9 cellular contexts compared by ENCODE assay signal in the genomic region with DNA sequence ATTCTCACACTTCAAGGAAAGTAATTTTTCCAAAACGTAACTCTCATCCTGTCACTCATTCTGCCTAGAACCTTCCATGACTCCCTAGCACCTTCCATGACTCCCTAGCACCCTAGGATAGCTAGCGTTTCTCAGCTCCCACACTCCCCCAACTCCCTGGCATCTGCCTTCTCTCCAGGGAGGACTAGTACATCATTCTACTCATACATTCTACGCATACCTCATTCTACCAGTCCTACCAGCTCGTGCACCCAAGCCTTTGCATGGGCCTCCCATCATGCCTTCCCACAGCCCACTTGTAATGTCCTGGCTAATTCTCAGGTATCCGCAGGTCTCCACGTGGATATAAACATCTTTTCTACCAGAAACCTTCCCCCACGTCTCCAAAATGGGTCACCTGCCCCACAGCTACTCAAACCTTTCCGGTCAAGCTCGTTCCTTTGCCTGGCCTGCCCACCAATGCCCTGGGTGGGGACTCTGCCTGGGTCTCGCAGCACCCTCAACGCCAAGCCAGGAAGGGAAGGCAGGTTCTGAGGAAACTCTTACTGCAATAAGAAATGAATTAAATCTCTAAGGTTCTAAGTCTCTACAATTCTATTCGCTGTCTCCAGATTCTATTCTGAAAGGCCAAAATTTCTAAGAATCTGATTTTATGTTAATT. TPM values are rescaled to one million over a fixed set of nuclear protein-coding genes. Genes with fewer than 3 reads are reported as not detected.
A peak's percentile ranks its signal among the peaks of the same experiment; 100 is the strongest.
DNase-seq lines count a peak whose midpoint lies in the region; ATAC-seq lines count a peak whose summit lies in the region.
"Had no signal": no experiment of that assay in that cellular context is flagged by ENCODE, and none has a peak within 500 bp of the region (broad histone marks: within the 10 kb centered on the region; RNA-seq: fewer than 3 reads in every experiment).

No MANE protein-coding gene starts in this region.

- peak overlapping the region; percentile 46 for H3K27ac ChIP-seq in temporal lobe (ENCODE audit: low read depth, low read length)

- no peak for DNase-seq in T-helper 2 cell treated with Interferon-gamma antibody and Interleukin-4, amounts not matched to agents 5 μg/mL and 100 μg/mL, for 36 hours (ENCODE audit: low spot score)
- DNase-seq in T-helper 2 cell = no peak
- no peak for DNase-seq in adipocyte (ENCODE audit: low read depth)
- peak; percentile 11 for DNase-seq in kidney tubule cell (ENCODE audit: low spot score)
- no peak for DNase-seq in NCI-H1092 (lab: John Stamatoyannopoulos, UW)
- DNase-seq in MV-4-11 (lab: John Stamatoyannopoulos, UW) = no peak
- DNase-seq: AML-193 had no signal

- H3K27ac Mint-ChIP-seq in T-helper 2 cell treated with Interferon-gamma antibody and Interleukin-4, amounts not matched to agents 5 μg/mL and 100 μg/mL, for 36 hours = no peak overlapping the region

- H3K4me3 Mint-ChIP-seq in T-helper 2 cell treated with Interferon-gamma antibody and Interleukin-4, amounts not matched to agents 5 μg/mL and 100 μg/mL, for 36 hours = peak overlapping the region; percentile 53

- H3K27me3 Mint-ChIP-seq in T-helper 2 cell treated with Interferon-gamma antibody and Interleukin-4, amounts not matched to agents 5 μg/mL and 100 μg/mL, for 36 hours (ENCODE audit: low read depth) = peaks cover 24% of the 10 kb centered on the region

- H3K36me3 ChIP-seq in adipocyte (ENCODE audit: control insufficient read depth, insufficient read depth, low read length, severe bottlenecking) = no peaks in the 10 kb centered on the region

- H3K9me3 ChIP-seq in adipocyte (ENCODE audit: control insufficient read depth, low read length) = peaks cover 5% of the 10 kb centered on the region

- H3K9ac ChIP-seq in adipocyte (ENCODE audit: low read length) = peak overlapping the region; percentile 84

- no peaks in the 10 kb centered on the region for H3K27me3 ChIP-seq in adipocyte (replicated peaks; ENCODE audit: control insufficient read depth, insufficient read depth, low read length)

- ATAC-seq in HG03571 (IDR thresholded peaks at IDR 0.05; ENCODE audit: unreplicated experiment) = no peak

- peak overlapping the region; percentile 85 for H3K4me3 ChIP-seq in adipocyte (ENCODE audit: low read length)

- H3K9me3 Mint-ChIP-seq in T-helper 2 cell treated with Interferon-gamma antibody and Interleukin-4, amounts not matched to agents 5 μg/mL and 100 μg/mL, for 36 hours = peaks cover 15% of the 10 kb centered on the region

- H3K4me1 Mint-ChIP-seq in T-helper 2 cell treated with Interferon-gamma antibody and Interleukin-4, amounts not matched to agents 5 μg/mL and 100 μg/mL, for 36 hours (ENCODE audit: low read depth) = peaks cover 20% of the 10 kb centered on the region

- H3K4me1 ChIP-seq in adipocyte (ENCODE audit: control insufficient read depth, insufficient read depth, low read length) = peaks cover 21% of the 10 kb centered on the region

- H3K36me3 Mint-ChIP-seq in T-helper 2 cell treated with Interferon-gamma antibody and Interleukin-4, amounts not matched to agents 5 μg/mL and 100 μg/mL, for 36 hours (ENCODE audit: low read depth) = peaks cover 2% of the 10 kb centered on the region

RNA-seq across cellular contexts. Expression of a gene that starts 0.9 kb away (rescaled TPM):
- 3.4 TPM for total RNA-seq in temporal lobe

RNA-seq across cellular contexts. Expression of a gene that starts 12.0 kb away (rescaled TPM):
- 3.2 TPM for total RNA-seq in temporal lobe
